Comparison of ENCODE assay signal across 1 cellular context in genomic region chr2:234978466-234979203, GRCh38.
TF ChIP-seq lines count a peak whose summit lies in the region.

No MANE protein-coding gene starts in this region.

TF ChIP-seq in HepG2, 621 proteins besides CTCF, POLR2A, EP300 and RAD21 (continued from another document and continues in another):
- TF ChIP-seq, protein P1, sequence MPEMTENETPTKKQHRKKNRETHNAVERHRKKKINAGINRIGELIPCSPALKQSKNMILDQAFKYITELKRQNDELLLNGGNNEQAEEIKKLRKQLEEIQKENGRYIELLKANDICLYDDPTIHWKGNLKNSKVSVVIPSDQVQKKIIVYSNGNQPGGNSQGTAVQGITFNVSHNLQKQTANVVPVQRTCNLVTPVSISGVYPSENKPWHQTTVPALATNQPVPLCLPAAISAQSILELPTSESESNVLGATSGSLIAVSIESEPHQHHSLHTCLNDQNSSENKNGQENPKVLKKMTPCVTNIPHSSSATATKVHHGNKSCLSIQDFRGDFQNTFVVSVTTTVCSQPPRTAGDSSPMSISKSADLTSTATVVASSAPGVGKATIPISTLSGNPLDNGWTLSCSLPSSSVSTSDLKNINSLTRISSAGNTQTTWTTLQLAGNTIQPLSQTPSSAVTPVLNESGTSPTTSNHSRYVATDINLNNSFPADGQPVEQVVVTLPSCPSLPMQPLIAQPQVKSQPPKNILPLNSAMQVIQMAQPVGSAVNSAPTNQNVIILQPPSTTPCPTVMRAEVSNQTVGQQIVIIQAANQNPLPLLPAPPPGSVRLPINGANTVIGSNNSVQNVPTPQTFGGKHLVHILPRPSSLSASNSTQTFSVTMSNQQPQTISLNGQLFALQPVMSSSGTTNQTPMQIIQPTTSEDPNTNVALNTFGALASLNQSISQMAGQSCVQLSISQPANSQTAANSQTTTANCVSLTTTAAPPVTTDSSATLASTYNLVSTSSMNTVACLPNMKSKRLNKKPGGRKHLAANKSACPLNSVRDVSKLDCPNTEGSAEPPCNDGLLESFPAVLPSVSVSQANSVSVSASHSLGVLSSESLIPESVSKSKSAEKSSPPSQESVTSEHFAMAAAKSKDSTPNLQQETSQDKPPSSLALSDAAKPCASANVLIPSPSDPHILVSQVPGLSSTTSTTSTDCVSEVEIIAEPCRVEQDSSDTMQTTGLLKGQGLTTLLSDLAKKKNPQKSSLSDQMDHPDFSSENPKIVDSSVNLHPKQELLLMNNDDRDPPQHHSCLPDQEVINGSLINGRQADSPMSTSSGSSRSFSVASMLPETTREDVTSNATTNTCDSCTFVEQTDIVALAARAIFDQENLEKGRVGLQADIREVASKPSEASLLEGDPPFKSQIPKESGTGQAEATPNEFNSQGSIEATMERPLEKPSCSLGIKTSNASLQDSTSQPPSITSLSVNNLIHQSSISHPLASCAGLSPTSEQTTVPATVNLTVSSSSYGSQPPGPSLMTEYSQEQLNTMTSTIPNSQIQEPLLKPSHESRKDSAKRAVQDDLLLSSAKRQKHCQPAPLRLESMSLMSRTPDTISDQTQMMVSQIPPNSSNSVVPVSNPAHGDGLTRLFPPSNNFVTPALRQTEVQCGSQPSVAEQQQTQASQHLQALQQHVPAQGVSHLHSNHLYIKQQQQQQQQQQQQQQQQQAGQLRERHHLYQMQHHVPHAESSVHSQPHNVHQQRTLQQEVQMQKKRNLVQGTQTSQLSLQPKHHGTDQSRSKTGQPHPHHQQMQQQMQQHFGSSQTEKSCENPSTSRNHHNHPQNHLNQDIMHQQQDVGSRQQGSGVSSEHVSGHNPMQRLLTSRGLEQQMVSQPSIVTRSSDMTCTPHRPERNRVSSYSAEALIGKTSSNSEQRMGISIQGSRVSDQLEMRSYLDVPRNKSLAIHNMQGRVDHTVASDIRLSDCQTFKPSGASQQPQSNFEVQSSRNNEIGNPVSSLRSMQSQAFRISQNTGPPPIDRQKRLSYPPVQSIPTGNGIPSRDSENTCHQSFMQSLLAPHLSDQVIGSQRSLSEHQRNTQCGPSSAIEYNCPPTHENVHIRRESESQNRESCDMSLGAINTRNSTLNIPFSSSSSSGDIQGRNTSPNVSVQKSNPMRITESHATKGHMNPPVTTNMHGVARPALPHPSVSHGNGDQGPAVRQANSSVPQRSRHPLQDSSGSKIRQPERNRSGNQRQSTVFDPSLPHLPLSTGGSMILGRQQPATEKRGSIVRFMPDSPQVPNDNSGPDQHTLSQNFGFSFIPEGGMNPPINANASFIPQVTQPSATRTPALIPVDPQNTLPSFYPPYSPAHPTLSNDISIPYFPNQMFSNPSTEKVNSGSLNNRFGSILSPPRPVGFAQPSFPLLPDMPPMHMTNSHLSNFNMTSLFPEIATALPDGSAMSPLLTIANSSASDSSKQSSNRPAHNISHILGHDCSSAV (CRISPR knock-in tag; IDR thresholded peaks at IDR 0.05; ENCODE audit: borderline replicate concordance): no peak
- TF ChIP-seq ZBTB21 (CRISPR knock-in tag; IDR thresholded peaks at IDR 0.05) (no peak), MXD4 (CRISPR knock-in tag; IDR thresholded peaks at IDR 0.05) (peak; percentile 31; the same call in 1 of the 2 replicates), JARID2 (CRISPR knock-in tag; IDR thresholded peaks at IDR 0.05; ENCODE audit: insufficient replicate concordance) (no peak), ZNF639 (CRISPR knock-in tag; conservative IDR thresholded peaks at IDR 0.05) (no peak), MED1 (CRISPR knock-in tag; IDR thresholded peaks at IDR 0.05) (no peak; the same call in 1 of the 2 replicates), PHF8 (CRISPR knock-in tag; IDR thresholded peaks at IDR 0.05) (no peak), MXI1 (IDR thresholded peaks at IDR 0.05; ENCODE audit: borderline replicate concordance, low read depth, low read length) (no peak), ZNF510 (CRISPR knock-in tag; IDR thresholded peaks at IDR 0.05; ENCODE audit: low read depth) (no peak), HNRNPK (IDR thresholded peaks at IDR 0.05; ENCODE audit: low read depth, low read length, poor library complexity, severe bottlenecking) (no peak), STAT6 (CRISPR knock-in tag; IDR thresholded peaks at IDR 0.05; ENCODE audit: borderline replicate concordance) (no peak), ZBTB38 (CRISPR knock-in tag; IDR thresholded peaks at IDR 0.05) (peak; percentile 92), ZNF841 (CRISPR knock-in tag; IDR thresholded peaks at IDR 0.05; ENCODE audit: borderline replicate concordance) (no peak), ZNF232 (CRISPR knock-in tag; IDR thresholded peaks at IDR 0.05; ENCODE audit: borderline replicate concordance) (no peak), MZF1 (CRISPR knock-in tag; IDR thresholded peaks at IDR 0.05; ENCODE audit: borderline replicate concordance) (no peak), SIN3A (IDR thresholded peaks at IDR 0.05; ENCODE audit: borderline replicate concordance, low read depth, low read length) (0 out of 2 replicates have a peak, but pooled peaks have one; percentile 3), ZNF441 (CRISPR knock-in tag; IDR thresholded peaks at IDR 0.05; ENCODE audit: borderline replicate concordance) (no peak), ZNF224 (CRISPR knock-in tag; IDR thresholded peaks at IDR 0.05) (no peak), E2F2 (CRISPR knock-in tag; IDR thresholded peaks at IDR 0.05; ENCODE audit: borderline replicate concordance) (no peak), ZNF329 (CRISPR knock-in tag; IDR thresholded peaks at IDR 0.05; ENCODE audit: low read depth) (no peak), SP5 (CRISPR knock-in tag; IDR thresholded peaks at IDR 0.05; ENCODE audit: borderline replicate concordance, low read depth) (no peak), RXRB (CRISPR knock-in tag; IDR thresholded peaks at IDR 0.05; ENCODE audit: borderline replicate concordance) (no peak; the same call in 1 of the 2 replicates), SOX13 (IDR thresholded peaks at IDR 0.05) (no peak), SOX13 (CRISPR knock-in tag; conservative IDR thresholded peaks at IDR 0.05 in 1 of 2, IDR thresholded peaks at IDR 0.05 in 1 of 2) (0 out of 4 replicates have a peak, but pooled peaks of 1 of the 2 experiments have one; percentile 74), ZNF749 (CRISPR knock-in tag; IDR thresholded peaks at IDR 0.05; ENCODE audit: borderline replicate concordance) (no peak), ZNF83 (CRISPR knock-in tag; IDR thresholded peaks at IDR 0.05; ENCODE audit: borderline replicate concordance) (no peak), SRF (IDR thresholded peaks at IDR 0.05; ENCODE audit: low read depth, low read length) (no peak), IKZF5 (CRISPR knock-in tag; IDR thresholded peaks at IDR 0.05) (no peak), ATAD3A (CRISPR knock-in tag; IDR thresholded peaks at IDR 0.05) (no peak), BORCS8-MEF2B (CRISPR knock-in tag; IDR thresholded peaks at IDR 0.05) (no peak), ZNF572 (CRISPR knock-in tag; IDR thresholded peaks at IDR 0.05) (no peak), ZBTB1 (CRISPR knock-in tag; IDR thresholded peaks at IDR 0.05; ENCODE audit: borderline replicate concordance) (no peak), XBP1 (CRISPR knock-in tag; IDR thresholded peaks at IDR 0.05) (no peak), RXRA (CRISPR knock-in tag; IDR thresholded peaks at IDR 0.05) (no peak; the same call in 1 of the 2 replicates), ZBTB42 (CRISPR knock-in tag; IDR thresholded peaks at IDR 0.05) (no peak), ZNF577 (CRISPR knock-in tag; IDR thresholded peaks at IDR 0.05; ENCODE audit: borderline replicate concordance, low read depth) (no peak), ONECUT2 (CRISPR knock-in tag; IDR thresholded peaks at IDR 0.05) (no peak), IRX3 (CRISPR knock-in tag; IDR thresholded peaks at IDR 0.05; ENCODE audit: borderline replicate concordance, low read depth) (no peak), KDM3A (CRISPR knock-in tag; IDR thresholded peaks at IDR 0.05; ENCODE audit: low read depth) (peak; percentile 56; the same call in 1 of the 2 replicates)
- TF ChIP-seq, protein P2, sequence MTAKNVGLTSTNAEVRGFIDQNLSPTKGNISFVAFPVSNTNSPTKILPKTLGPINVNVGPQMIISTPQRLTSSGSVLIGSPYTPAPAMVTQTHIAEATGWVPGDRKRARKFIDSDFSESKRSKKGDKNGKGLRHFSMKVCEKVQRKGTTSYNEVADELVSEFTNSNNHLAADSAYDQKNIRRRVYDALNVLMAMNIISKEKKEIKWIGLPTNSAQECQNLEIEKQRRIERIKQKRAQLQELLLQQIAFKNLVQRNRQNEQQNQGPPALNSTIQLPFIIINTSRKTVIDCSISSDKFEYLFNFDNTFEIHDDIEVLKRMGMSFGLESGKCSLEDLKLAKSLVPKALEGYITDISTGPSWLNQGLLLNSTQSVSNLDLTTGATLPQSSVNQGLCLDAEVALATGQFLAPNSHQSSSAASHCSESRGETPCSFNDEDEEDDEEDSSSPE (CRISPR knock-in tag; IDR thresholded peaks at IDR 0.05): no peak
- TF ChIP-seq, protein P3, sequence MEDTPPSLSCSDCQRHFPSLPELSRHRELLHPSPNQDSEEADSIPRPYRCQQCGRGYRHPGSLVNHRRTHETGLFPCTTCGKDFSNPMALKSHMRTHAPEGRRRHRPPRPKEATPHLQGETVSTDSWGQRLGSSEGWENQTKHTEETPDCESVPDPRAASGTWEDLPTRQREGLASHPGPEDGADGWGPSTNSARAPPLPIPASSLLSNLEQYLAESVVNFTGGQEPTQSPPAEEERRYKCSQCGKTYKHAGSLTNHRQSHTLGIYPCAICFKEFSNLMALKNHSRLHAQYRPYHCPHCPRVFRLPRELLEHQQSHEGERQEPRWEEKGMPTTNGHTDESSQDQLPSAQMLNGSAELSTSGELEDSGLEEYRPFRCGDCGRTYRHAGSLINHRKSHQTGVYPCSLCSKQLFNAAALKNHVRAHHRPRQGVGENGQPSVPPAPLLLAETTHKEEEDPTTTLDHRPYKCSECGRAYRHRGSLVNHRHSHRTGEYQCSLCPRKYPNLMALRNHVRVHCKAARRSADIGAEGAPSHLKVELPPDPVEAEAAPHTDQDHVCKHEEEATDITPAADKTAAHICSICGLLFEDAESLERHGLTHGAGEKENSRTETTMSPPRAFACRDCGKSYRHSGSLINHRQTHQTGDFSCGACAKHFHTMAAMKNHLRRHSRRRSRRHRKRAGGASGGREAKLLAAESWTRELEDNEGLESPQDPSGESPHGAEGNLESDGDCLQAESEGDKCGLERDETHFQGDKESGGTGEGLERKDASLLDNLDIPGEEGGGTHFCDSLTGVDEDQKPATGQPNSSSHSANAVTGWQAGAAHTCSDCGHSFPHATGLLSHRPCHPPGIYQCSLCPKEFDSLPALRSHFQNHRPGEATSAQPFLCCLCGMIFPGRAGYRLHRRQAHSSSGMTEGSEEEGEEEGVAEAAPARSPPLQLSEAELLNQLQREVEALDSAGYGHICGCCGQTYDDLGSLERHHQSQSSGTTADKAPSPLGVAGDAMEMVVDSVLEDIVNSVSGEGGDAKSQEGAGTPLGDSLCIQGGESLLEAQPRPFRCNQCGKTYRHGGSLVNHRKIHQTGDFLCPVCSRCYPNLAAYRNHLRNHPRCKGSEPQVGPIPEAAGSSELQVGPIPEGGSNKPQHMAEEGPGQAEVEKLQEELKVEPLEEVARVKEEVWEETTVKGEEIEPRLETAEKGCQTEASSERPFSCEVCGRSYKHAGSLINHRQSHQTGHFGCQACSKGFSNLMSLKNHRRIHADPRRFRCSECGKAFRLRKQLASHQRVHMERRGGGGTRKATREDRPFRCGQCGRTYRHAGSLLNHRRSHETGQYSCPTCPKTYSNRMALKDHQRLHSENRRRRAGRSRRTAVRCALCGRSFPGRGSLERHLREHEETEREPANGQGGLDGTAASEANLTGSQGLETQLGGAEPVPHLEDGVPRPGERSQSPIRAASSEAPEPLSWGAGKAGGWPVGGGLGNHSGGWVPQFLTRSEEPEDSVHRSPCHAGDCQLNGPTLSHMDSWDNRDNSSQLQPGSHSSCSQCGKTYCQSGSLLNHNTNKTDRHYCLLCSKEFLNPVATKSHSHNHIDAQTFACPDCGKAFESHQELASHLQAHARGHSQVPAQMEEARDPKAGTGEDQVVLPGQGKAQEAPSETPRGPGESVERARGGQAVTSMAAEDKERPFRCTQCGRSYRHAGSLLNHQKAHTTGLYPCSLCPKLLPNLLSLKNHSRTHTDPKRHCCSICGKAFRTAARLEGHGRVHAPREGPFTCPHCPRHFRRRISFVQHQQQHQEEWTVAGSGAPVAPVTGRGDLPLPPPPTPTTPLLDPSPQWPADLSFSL (CRISPR knock-in tag; IDR thresholded peaks at IDR 0.05): no peak
